Comparison of ENCODE assay signal across 22 cellular contexts in the genomic region with DNA sequence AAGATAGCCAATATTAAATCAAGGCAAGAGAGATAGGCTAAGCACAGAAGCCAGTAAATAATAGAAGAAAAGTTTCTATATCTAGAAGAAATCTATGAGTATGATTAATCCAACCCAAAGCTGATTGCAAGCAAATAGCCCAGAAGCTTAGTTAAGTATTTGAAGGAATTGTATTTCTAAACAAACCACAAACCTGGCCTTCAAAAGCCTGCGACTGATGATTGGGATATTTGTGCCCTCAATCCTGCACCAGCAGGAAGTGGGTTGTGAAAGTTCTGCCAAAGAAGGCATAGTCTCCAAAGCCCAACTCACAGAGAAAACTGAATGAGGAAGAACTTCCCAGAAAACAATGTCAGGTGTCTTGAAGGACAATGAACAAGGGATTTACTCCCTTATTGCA.
DNase-seq lines count a peak whose midpoint lies in the region; FAIRE-seq and TF ChIP-seq lines count a peak whose summit lies in the region.
"Had no signal": no experiment of that assay in that cellular context is flagged by ENCODE, and none has a peak within 500 bp of the region (broad histone marks: within the 10 kb centered on the region; RNA-seq: fewer than 3 reads in every experiment).

No MANE protein-coding gene starts in this region.

- H4K8ac ChIP-seq in mesendoderm (ENCODE audit: low read depth, low read length): no peak overlapping the region

- no peak overlapping the region for H2BK15ac ChIP-seq in mesendoderm (replicated peaks; ENCODE audit: low read depth)

- H3K27ac ChIP-seq in GM23248 (no peak overlapping the region), mesendoderm (ENCODE audit: low read depth, low read length) (no peak overlapping the region), right atrium auricular region (no peak overlapping the region)
- H3K27ac ChIP-seq: A549, prostate gland had no signal

- peaks cover 44% of the 10 kb centered on the region for H3K36me3 ChIP-seq in GM23248 (ENCODE audit: low read depth)
- peaks cover 14% of the 10 kb centered on the region for H3K36me3 ChIP-seq in mesendoderm (ENCODE audit: control insufficient read depth, insufficient read depth, low read length)
- peaks cover 31% of the 10 kb centered on the region for H3K36me3 ChIP-seq in right atrium auricular region
- H3K36me3 ChIP-seq: prostate gland had no signal

- TF ChIP-seq CTCF in fibroblast of the aortic adventitia (IDR thresholded peaks at IDR 0.05; ENCODE audit: insufficient read depth, low read length) (no peak), right atrium auricular region (IDR thresholded peaks at IDR 0.05) (no peak)

- H2AFZ ChIP-seq in GM23248: no peak overlapping the region

- H3K79me2 ChIP-seq in GM23248 (ENCODE audit: insufficient read depth) (no peaks in the 10 kb centered on the region), mesendoderm (ENCODE audit: control insufficient read depth, insufficient read depth, low read length) (no peaks in the 10 kb centered on the region)

- no peak overlapping the region for H3K23ac ChIP-seq in mesendoderm (ENCODE audit: low read length)

- H2BK120ac ChIP-seq in mesendoderm (ENCODE audit: low read depth, low read length): no peak overlapping the region

- H3K56ac ChIP-seq in mesendoderm (ENCODE audit: low read length): no peak overlapping the region

- H3K9ac ChIP-seq in GM23248 (no peak overlapping the region), mesendoderm (ENCODE audit: low read length) (no peak overlapping the region)

- no peak overlapping the region for H2AK5ac ChIP-seq in mesendoderm (ENCODE audit: low read length)

- H4K5ac ChIP-seq in mesendoderm (ENCODE audit: low read length): no peak overlapping the region

- WGBS in GM23248 (ENCODE audit: low coverage in 1 of 2, low lambda C conversion rate in 2 of 2, missing lambda C conversion rate in 2 of 2), 2 experiments: 91 to 93% methylated on average over 1 of the region's 1 CpG
- no CpG with 5 or more reads among the region's 1 CpG for WGBS in mesendoderm (ENCODE audit: extremely low coverage, insufficient coverage, low lambda C conversion rate)

- H3K4me1 ChIP-seq in GM23248 (ENCODE audit: insufficient read depth) (0 out of 2 replicates have a peak, but pooled peaks cover 9% of the 10 kb centered on the region), mesendoderm (ENCODE audit: control insufficient read depth, low read depth, low read length) (no peaks in the 10 kb centered on the region), right atrium auricular region (no peaks in the 10 kb centered on the region)
- H3K4me1 ChIP-seq: A549, prostate gland had no signal

- H3K9me3 ChIP-seq in GM23248 (ENCODE audit: low read depth) (no peaks in the 10 kb centered on the region), right atrium auricular region (peaks cover 0 to 11% of the 10 kb centered on the region in 2 donors)
- H3K9me3 ChIP-seq: prostate gland had no signal

- H3K4me2 ChIP-seq in GM23248 (ENCODE audit: unreplicated experiment) (no peak overlapping the region), mesendoderm (ENCODE audit: low read length) (no peak overlapping the region)
- H3K4me2 ChIP-seq: A549 had no signal

- H3K79me1 ChIP-seq in mesendoderm (ENCODE audit: low read length): peaks cover 3% of the 10 kb centered on the region

- H3K18ac ChIP-seq in mesendoderm (ENCODE audit: low read length): no peak overlapping the region

- DNase-seq in AG08395 (ENCODE audit: low spot score) (peak; percentile 21), GM23248 (peak; percentile 11), UCSD-AML1 (lab: John Stamatoyannopoulos, UW; ENCODE audit: unreplicated experiment) (peak; percentile 12), fibroblast of the aortic adventitia (ENCODE audit: low read depth) (peak; percentile 8), mesendoderm (no peak), right atrium auricular region (ENCODE audit: low spot score) (no peak), frontal cortex (ENCODE audit: low spot score in 2 of 2) (no peak)
- no peak for DNase-seq in activated CD8-positive, alpha-beta memory T cell treated with anti-CD3 and anti-CD28 coated beads, Interleukin-2, amount 50 U/mL, for 4 hours
- DNase-seq: activated CD4-positive, alpha-beta T cell treated with anti-CD3 and anti-CD28 coated beads, Interleukin-2, amount 10 ng/mL, durations not matched to agents 7 days and 5 days; activated effector memory CD4-positive, alpha-beta T cell treated with Interleukin-2 at 50 U/mL for 16 hours; CD4-positive, CD25-positive, alpha-beta regulatory T cell; DMS153; effector CD4-positive, alpha-beta T cell; hypothalamus; NCI-H1436 treated with DMSO at 0.1 percent for 48 hours; NCI-H2171 treated with DMSO at 0.1 percent for 48 hours; NCI-H69; Right ventricle myocardium superior; stimulated activated CD4-positive, alpha-beta T cell treated with anti-CD3 and anti-CD28 coated beads, Interleukin-4, amount 100 ng/mL, for 24 hours had no signal

- in situ Hi-C loops in GM23248 (cut with MboI): no loop called here

- H3K4me3 ChIP-seq in GM23248 (no peak overlapping the region), fibroblast of the aortic adventitia (ENCODE audit: low read depth, low read length) (no peak overlapping the region), mesendoderm (ENCODE audit: low read length) (no peak overlapping the region), right atrium auricular region (no peak overlapping the region)
- H3K4me3 ChIP-seq: A549, prostate gland had no signal

- FAIRE-seq in frontal cortex (lab: Jason Lieb, UNC): no peak
- FAIRE-seq: A549, keratinocyte had no signal

- H3K27me3 ChIP-seq in GM23248 (replicated peaks; ENCODE audit: insufficient read depth) (no peaks in the 10 kb centered on the region), mesendoderm (ENCODE audit: insufficient read depth, low read length, poor library complexity) (no peaks in the 10 kb centered on the region), right atrium auricular region (no peaks in the 10 kb centered on the region)

- H4K20me1 ChIP-seq in GM23248 (ENCODE audit: insufficient read depth): no peaks in the 10 kb centered on the region

- no peaks in the 10 kb centered on the region for H3K9me2 ChIP-seq in GM23248 (ENCODE audit: insufficient read depth)

- H3F3A ChIP-seq in GM23248 (ENCODE audit: insufficient read depth): no peaks in the 10 kb centered on the region

- H2BK5ac ChIP-seq in mesendoderm (ENCODE audit: low read length): no peak overlapping the region

- H3K4ac ChIP-seq in mesendoderm (ENCODE audit: low read depth, low read length): no peak overlapping the region

Comparison
In these comparisons a context has a peak if more than half of its experiments do, and no peak if none do; other contexts are left out.
1. DNase-seq: peak in AG08395 (single experiment), GM23248 (single experiment), UCSD-AML1 (single experiment) and fibroblast of the aortic adventitia (single experiment); none in mesendoderm (single experiment), right atrium auricular region (single experiment), activated CD8-positive, alpha-beta memory T cell treated with anti-CD3 and anti-CD28 coated beads, Interleukin-2, amount 50 U/mL, for 4 hours (single experiment) and frontal cortex (0 of 2).